Comparison of ENCODE assay signal across 16 cellular contexts in genomic region chr13:98393873-98394272, GRCh38.
A peak's percentile ranks its signal among the peaks of the same experiment; 100 is the strongest.
DNase-seq lines count a peak whose midpoint lies in the region; ATAC-seq and TF ChIP-seq lines count a peak whose summit lies in the region.
"Had no signal": no experiment of that assay in that cellular context is flagged by ENCODE, and none has a peak within 500 bp of the region (broad histone marks: within the 10 kb centered on the region; RNA-seq: fewer than 3 reads in every experiment).

No MANE protein-coding gene starts in this region.

- intact Hi-C loops in thyroid gland (cut with DNase I) = no loop called here

- H3K27me3 ChIP-seq in osteoblast (ENCODE audit: insufficient read depth, low read length) = no peaks in the 10 kb centered on the region
- H3K27me3 ChIP-seq in thyroid gland = no peaks in the 10 kb centered on the region

- H3K4me1 ChIP-seq in osteoblast (ENCODE audit: insufficient read depth, low read length) (peaks cover 8% of the 10 kb centered on the region), thyroid gland (peaks cover 47 to 49% of the 10 kb centered on the region in 2 donors)

- no peak overlapping the region for H3K4me2 ChIP-seq in osteoblast (ENCODE audit: insufficient read depth, low read length)

- H3K36me3 ChIP-seq in osteoblast (ENCODE audit: insufficient read depth, low read length) (peaks cover 50% of the 10 kb centered on the region), thyroid gland (peaks cover 0 to 8% of the 10 kb centered on the region in 2 donors)

- TF ChIP-seq CTCF in osteoblast (IDR thresholded peaks at IDR 0.05; ENCODE audit: extremely low read depth, low read depth, low read length) = no peak
- no peak for TF ChIP-seq CTCF in thyroid gland (IDR thresholded peaks at IDR 0.05)

- H4K20me1 ChIP-seq in osteoblast (ENCODE audit: insufficient read depth, low read length) = no peaks in the 10 kb centered on the region

- TF ChIP-seq POLR2A in thyroid gland (IDR thresholded peaks at IDR 0.05) = no peak

- H3K79me2 ChIP-seq in osteoblast (ENCODE audit: insufficient read depth, low read length) = no peaks in the 10 kb centered on the region

- ATAC-seq in HG03521 (IDR thresholded peaks at IDR 0.05; ENCODE audit: unreplicated experiment) = no peak

- H3K4me3 ChIP-seq in osteoblast (ENCODE audit: insufficient read depth, low read length) = no peak overlapping the region
- H3K4me3 ChIP-seq in thyroid gland (replicated peaks in 1 of 3) = no peak overlapping the region

- H3K9me3 ChIP-seq in osteoblast (ENCODE audit: low read depth, low read length) = no peaks in the 10 kb centered on the region
- no peaks in the 10 kb centered on the region for H3K9me3 ChIP-seq in thyroid gland

- peak overlapping the region; percentile 0 for H3K27ac ChIP-seq in osteoblast (ENCODE audit: low read depth, low read length)
- H3K27ac ChIP-seq in thyroid gland = peak overlapping the region; percentile 43 to 77 (median 62)
- H3K27ac ChIP-seq: HL-60 had no signal

- peak in 36 of 58 donors; percentile 8 to 84 (median 32) for DNase-seq in anterior cingulate cortex (lab: John Stamatoyannopoulos, UW)
- DNase-seq in globus pallidus (ENCODE audit: low spot score) = peak; percentile 53
- DNase-seq in osteoblast (ENCODE audit: insufficient read length, low spot score, missing footprints) = peak; percentile 74
- peak; percentile 61 to 62 for DNase-seq in thyroid gland
- no peak for DNase-seq in activated effector memory CD4-positive, alpha-beta T cell treated with anti-CD3 and anti-CD28 coated beads, Interleukin-2, amount 50 U/mL, for 16 hours
- DNase-seq in stimulated activated CD4-positive, alpha-beta T cell treated with anti-CD3 and anti-CD28 coated beads, Interleukin-2, amount 100 ng/mL, for 24 hours = no peak
- DNase-seq: ACHN; CD4-positive, CD25-positive, alpha-beta regulatory T cell; HCEC 1CT; NCI-H1105 treated with DMSO at 0.1 percent for 48 hours; NCI-H1694 treated with DMSO at 0.1 percent for 48 hours; NCI-H69; OCI-M1; SHP77 treated with DMSO at 0.1 percent for 48 hours had no signal

- 55 to 58% methylated on average over 8 to 11 of the region's 11 CpGs for WGBS in thyroid gland, 2 donors

- peak overlapping the region; percentile 40 for H2AFZ ChIP-seq in osteoblast (ENCODE audit: low read length)

Comparison
In these comparisons a context has a peak if more than half of its experiments do, and no peak if none do; other contexts are left out.
1. DNase-seq: peak in anterior cingulate cortex (36 of 58), globus pallidus (single experiment), osteoblast (single experiment) and thyroid gland (2 of 2); none in activated effector memory CD4-positive, alpha-beta T cell treated with anti-CD3 and anti-CD28 coated beads, Interleukin-2, amount 50 U/mL, for 16 hours (single experiment) and stimulated activated CD4-positive, alpha-beta T cell treated with anti-CD3 and anti-CD28 coated beads, Interleukin-2, amount 100 ng/mL, for 24 hours (0 of 2).